9 cellular contexts compared by ENCODE assay signal in the genomic region with DNA sequence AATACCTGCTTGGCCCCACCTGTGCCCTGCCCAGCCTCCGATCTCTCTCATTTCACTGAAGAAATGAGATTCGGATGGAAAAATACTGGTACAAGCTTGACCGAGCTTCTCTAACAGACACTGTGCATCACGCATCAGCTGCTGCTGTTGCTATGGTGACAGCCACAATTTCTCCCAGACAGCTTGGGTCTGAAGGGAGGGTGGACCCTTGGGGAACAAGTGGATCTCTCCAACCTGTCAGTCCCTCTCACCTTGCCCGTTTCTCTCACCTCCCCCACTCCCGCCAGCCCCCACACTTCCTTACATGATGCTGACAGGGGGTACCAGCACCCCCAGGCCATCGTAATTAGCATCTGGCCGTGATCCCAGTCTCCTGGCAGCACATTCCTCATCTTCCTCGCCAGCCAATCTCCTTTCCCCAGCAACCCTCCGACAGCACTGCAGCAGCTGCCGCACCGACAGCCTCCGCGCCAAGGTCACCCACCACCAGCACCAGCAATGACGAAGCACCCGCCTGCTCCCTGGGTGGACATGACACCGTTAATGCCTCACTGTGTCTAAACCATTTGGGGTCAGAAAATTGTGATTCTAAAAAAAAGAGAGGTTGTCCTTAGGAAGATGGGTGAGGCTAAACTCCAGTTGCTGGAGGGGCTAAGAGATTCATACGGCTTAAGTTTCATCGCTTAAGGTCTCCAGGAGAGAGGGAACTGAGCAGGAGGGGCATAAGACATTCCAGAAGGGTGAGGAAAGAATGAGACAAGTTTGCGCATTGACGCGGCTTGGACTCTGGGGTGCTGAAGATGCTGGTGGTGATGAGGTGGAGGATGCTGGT. TPM values are rescaled to one million over a fixed set of nuclear protein-coding genes. Genes with fewer than 3 reads are reported as not detected.
DNase-seq lines count a peak whose midpoint lies in the region; ATAC-seq and TF ChIP-seq lines count a peak whose summit lies in the region.
"Had no signal": no experiment of that assay in that cellular context is flagged by ENCODE, and none has a peak within 500 bp of the region (broad histone marks: within the 10 kb centered on the region; RNA-seq: fewer than 3 reads in every experiment).

No MANE protein-coding gene starts in this region.

- H3K4me1 Mint-ChIP-seq in WTC11: peaks cover 16% of the 10 kb centered on the region
- H3K4me1 Mint-ChIP-seq in activated T-helper 2 cell treated with anti-CD3 and anti-CD28 coated beads, Interferon-gamma antibody, Interleukin-2, Interleukin-4, amounts not matched to agents 10 μg/mL and 5 μg/mL and 100 μg/mL, durations not matched to agents 14 hours and 24 hours and 36 hours (ENCODE audit: low read depth): peaks cover 17% of the 10 kb centered on the region

- no peaks in the 10 kb centered on the region for H3K9me3 Mint-ChIP-seq in WTC11
- H3K9me3 Mint-ChIP-seq in activated T-helper 2 cell treated with anti-CD3 and anti-CD28 coated beads, Interferon-gamma antibody, Interleukin-2, Interleukin-4, amounts not matched to agents 10 μg/mL and 5 μg/mL and 100 μg/mL, durations not matched to agents 14 hours and 24 hours and 36 hours: no peaks in the 10 kb centered on the region

- POLR2A ChIA-PET in WTC11 (lab: Charles Lee): interaction anchor here (0.6 kb wide), 1 partner anchor 14 kb away, joined by 3 read pairs; no protein-coding TSS in a partner anchor

- H3K27ac Mint-ChIP-seq in WTC11: no peak overlapping the region; the same call in 1 of the 2 replicates
- no peak overlapping the region for H3K27ac Mint-ChIP-seq in activated T-helper 2 cell treated with anti-CD3 and anti-CD28 coated beads, Interferon-gamma antibody, Interleukin-2, Interleukin-4, amounts not matched to agents 10 μg/mL and 5 μg/mL and 100 μg/mL, durations not matched to agents 14 hours and 24 hours and 36 hours

- no peak overlapping the region for H3K4me3 ChIP-seq in parathyroid adenoma (ENCODE audit: low read depth, low read length)

- H3K9ac ChIP-seq in parathyroid adenoma: no peak overlapping the region

- H3K4me1 ChIP-seq in parathyroid adenoma: peaks cover 9% of the 10 kb centered on the region

- H3K36me3 ChIP-seq in parathyroid adenoma (ENCODE audit: control insufficient read depth, insufficient read depth, low read length): no peaks in the 10 kb centered on the region

- no peaks in the 10 kb centered on the region for H3K79me2 ChIP-seq in parathyroid adenoma

- intact Hi-C loops in head of caudate nucleus (cut with DNase I): no loop called here
- intact Hi-C loops in activated T-helper 2 cell treated with anti-CD3 and anti-CD28 coated beads, Interferon-gamma antibody, Interleukin-2, Interleukin-4, amounts not matched to agents 10 μg/mL and 5 μg/mL and 100 μg/mL, durations not matched to agents 14 hours and 24 hours and 36 hours (cut with micrococcal nuclease): no loop called here

- no peak overlapping the region for H3K4me2 ChIP-seq in parathyroid adenoma (ENCODE audit: low read length)

- CTCF ChIA-PET in WTC11 (lab: Charles Lee): interaction anchor here (1.8 kb wide), 1 partner anchor 24 kb away, joined by 4 read pairs; no protein-coding TSS in a partner anchor

- no peaks in the 10 kb centered on the region for H3K36me3 Mint-ChIP-seq in WTC11
- H3K36me3 Mint-ChIP-seq in activated T-helper 2 cell treated with anti-CD3 and anti-CD28 coated beads, Interferon-gamma antibody, Interleukin-2, Interleukin-4, amounts not matched to agents 10 μg/mL and 5 μg/mL and 100 μg/mL, durations not matched to agents 14 hours and 24 hours and 36 hours (ENCODE audit: low read depth): no peaks in the 10 kb centered on the region

- DNase-seq in AG09319 (ENCODE audit: extremely low read depth, low read depth) (peak; percentile 58), WTC11 (ENCODE audit: low spot score) (peak; percentile 34), head of caudate nucleus (peak; percentile 63 to 95 (median 82)), foreskin melanocyte (no peak)
- DNase-seq in activated T-helper 2 cell treated with anti-CD3 and anti-CD28 coated beads, Interferon-gamma antibody, Interleukin-2, Interleukin-4, amounts not matched to agents 10 μg/mL and 5 μg/mL and 100 μg/mL, durations not matched to agents 14 hours and 24 hours and 36 hours (ENCODE audit: low spot score): no peak

- no peak for TF ChIP-seq CTCF in AG09319 (IDR thresholded peaks at IDR 0.05; ENCODE audit: low read depth, low read length)
- TF ChIP-seq CTCF in WTC11 (IDR thresholded peaks at IDR 0.05): no peak
- no peak for TF ChIP-seq CTCF in parathyroid adenoma (IDR thresholded peaks at IDR 0.05)

- H3K4me3 Mint-ChIP-seq in WTC11: peak overlapping the region; percentile 4
- H3K4me3 Mint-ChIP-seq in activated T-helper 2 cell treated with anti-CD3 and anti-CD28 coated beads, Interferon-gamma antibody, Interleukin-2, Interleukin-4, amounts not matched to agents 10 μg/mL and 5 μg/mL and 100 μg/mL, durations not matched to agents 14 hours and 24 hours and 36 hours (ENCODE audit: low read depth): no peak overlapping the region

- H3K27me3 Mint-ChIP-seq in WTC11 (ENCODE audit: low read depth): no peaks in the 10 kb centered on the region
- no peaks in the 10 kb centered on the region for H3K27me3 Mint-ChIP-seq in activated T-helper 2 cell treated with anti-CD3 and anti-CD28 coated beads, Interferon-gamma antibody, Interleukin-2, Interleukin-4, amounts not matched to agents 10 μg/mL and 5 μg/mL and 100 μg/mL, durations not matched to agents 14 hours and 24 hours and 36 hours (ENCODE audit: low read depth)

- no peaks in the 10 kb centered on the region for H3K27me3 ChIP-seq in parathyroid adenoma (ENCODE audit: control insufficient read depth, insufficient read depth, low read length)

- H3K27ac ChIP-seq in parathyroid adenoma: peak overlapping the region; percentile 29

- ATAC-seq in HG03342 (IDR thresholded peaks at IDR 0.05; ENCODE audit: unreplicated experiment): peak; percentile 49
- ATAC-seq in WTC11: peak; percentile 82
- ATAC-seq in GM21515 (IDR thresholded peaks at IDR 0.05; ENCODE audit: unreplicated experiment): no peak
- ATAC-seq: HCT116 had no signal

- H2AFZ ChIP-seq in parathyroid adenoma: peak overlapping the region; percentile 68

- no peaks in the 10 kb centered on the region for H3K9me3 ChIP-seq in parathyroid adenoma (ENCODE audit: control insufficient read depth, low read length)

TF ChIP-seq in WTC11, 78 proteins besides CTCF, POLR2A, EP300 and RAD21:
- TF ChIP-seq GRHL2 (CRISPR knock-in tag; IDR thresholded peaks at IDR 0.05; ENCODE audit: insufficient replicate concordance, severe bottlenecking) (no peak), ZNF671 (CRISPR knock-in tag; IDR thresholded peaks at IDR 0.05) (no peak), E2F5 (CRISPR knock-in tag; IDR thresholded peaks at IDR 0.05) (no peak), ZNF396 (CRISPR knock-in tag; IDR thresholded peaks at IDR 0.05; ENCODE audit: borderline replicate concordance) (no peak), FOXK1 (CRISPR knock-in tag; IDR thresholded peaks at IDR 0.05) (no peak), ETV6 (CRISPR knock-in tag; IDR thresholded peaks at IDR 0.05) (no peak)

RNA-seq across cellular contexts. Expression of gene TNRC6A, which starts 58.6 kb away (rescaled TPM):
- 76.8 to 86.3 TPM (median 77.4 TPM) in 3 replicates for total RNA-seq in WTC11 (2021)
- total RNA-seq in activated T-helper 2 cell treated with anti-CD3 and anti-CD28 coated beads, Interferon-gamma antibody, Interleukin-2, Interleukin-4, amounts not matched to agents 10 μg/mL and 5 μg/mL and 100 μg/mL, durations not matched to agents 14 hours and 24 hours and 36 hours: 47.3 and 50.3 TPM in 2 replicates

Comparison
In these comparisons a context has a peak if more than half of its experiments do, and no peak if none do; other contexts are left out.
1. DNase-seq: peak in AG09319 (single experiment), WTC11 (single experiment) and head of caudate nucleus (42 of 42); none in activated T-helper 2 cell treated with anti-CD3 and anti-CD28 coated beads, Interferon-gamma antibody, Interleukin-2, Interleukin-4, amounts not matched to agents 10 μg/mL and 5 μg/mL and 100 μg/mL, durations not matched to agents 14 hours and 24 hours and 36 hours (single experiment) and foreskin melanocyte (single experiment).